8 cellular contexts compared by ENCODE assay signal in the genomic region with DNA sequence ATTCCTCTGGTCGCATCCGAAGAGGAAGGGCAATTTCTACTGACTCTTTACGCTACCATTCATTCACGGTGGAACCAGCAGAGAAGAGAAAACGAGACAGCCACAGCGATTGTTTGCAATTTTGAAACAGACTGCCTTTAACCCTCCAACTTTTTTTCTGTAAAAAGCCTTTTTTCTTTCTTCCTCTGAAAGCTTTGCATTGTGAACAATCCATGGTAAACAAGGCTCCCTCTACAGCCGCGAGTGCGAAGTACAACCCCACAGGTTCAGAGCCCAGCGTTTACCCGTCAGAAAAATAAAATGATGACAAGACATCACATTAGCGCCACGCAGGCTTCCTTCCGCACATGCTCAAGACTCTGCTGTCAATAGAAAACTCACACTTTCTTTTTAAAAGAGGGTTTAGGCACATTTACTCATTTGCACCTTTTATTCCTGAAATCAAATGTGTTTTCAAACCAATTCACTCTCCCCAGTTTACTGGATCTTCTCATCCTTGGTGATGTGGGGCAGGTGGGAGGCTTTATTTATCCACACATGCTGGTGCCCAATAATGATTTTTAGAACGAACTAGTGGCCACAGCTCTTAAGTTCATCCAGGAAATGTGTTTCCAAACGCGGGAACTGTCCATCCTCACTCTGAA.
DNase-seq lines count a peak whose midpoint lies in the region; ATAC-seq and FAIRE-seq lines count a peak whose summit lies in the region.

No MANE protein-coding gene starts in this region.

- CTCF ChIA-PET in activated CD8-positive, alpha-beta memory T cell treated with anti-CD3 and anti-CD28 coated beads, Interleukin-2, amount 10 ng/mL, durations not matched to agents 7 days and 5 days (lab: Charles Lee): interaction anchor here (0.6 to 2.3 kb wide), 18 partner anchors 10 to 236 kb away, joined by 3 to 14 read pairs (median 3); partner anchors contain the start of gene C20orf203

- no peaks in the 10 kb centered on the region for H3K27me3 Mint-ChIP-seq in activated CD8-positive, alpha-beta memory T cell treated with anti-CD3 and anti-CD28 coated beads, Interleukin-2, amount 10 ng/mL, durations not matched to agents 7 days and 5 days

- H3K4me1 ChIP-seq in HUES48 (ENCODE audit: control insufficient read depth, insufficient read depth, low read length) (peaks cover 20% of the 10 kb centered on the region), NT2/D1 (ENCODE audit: insufficient read depth, insufficient read length) (peaks cover 8% of the 10 kb centered on the region)

- no peaks in the 10 kb centered on the region for H3K36me3 Mint-ChIP-seq in activated CD8-positive, alpha-beta memory T cell treated with anti-CD3 and anti-CD28 coated beads, Interleukin-2, amount 10 ng/mL, durations not matched to agents 7 days and 5 days

- peak overlapping the region; percentile 78 for H3K4me3 Mint-ChIP-seq in activated CD8-positive, alpha-beta memory T cell treated with anti-CD3 and anti-CD28 coated beads, Interleukin-2, amount 10 ng/mL, durations not matched to agents 7 days and 5 days

- ATAC-seq in GM18502 (IDR thresholded peaks at IDR 0.05; ENCODE audit: poor library complexity, unreplicated experiment): peak; percentile 77
- ATAC-seq in activated CD8-positive, alpha-beta memory T cell treated with anti-CD3 and anti-CD28 coated beads, Interleukin-2, amount 10 ng/mL, durations not matched to agents 7 days and 5 days: peak; percentile 85

- peak overlapping the region; percentile 75 for H3K27ac Mint-ChIP-seq in activated CD8-positive, alpha-beta memory T cell treated with anti-CD3 and anti-CD28 coated beads, Interleukin-2, amount 10 ng/mL, durations not matched to agents 7 days and 5 days

- H3K27ac ChIP-seq in HUES48 (ENCODE audit: low read depth, low read length): peak overlapping the region; percentile 42

- FAIRE-seq in endometrium (lab: Jason Lieb, UNC): peak; percentile 80

- no peaks in the 10 kb centered on the region for H3K9me3 Mint-ChIP-seq in activated CD8-positive, alpha-beta memory T cell treated with anti-CD3 and anti-CD28 coated beads, Interleukin-2, amount 10 ng/mL, durations not matched to agents 7 days and 5 days (ENCODE audit: low read depth)

- H3K27me3 ChIP-seq in HUES48 (ENCODE audit: control insufficient read depth, insufficient read depth, low read length) (no peaks in the 10 kb centered on the region; the same call in 1 of the 2 replicates), NT2/D1 (ENCODE audit: insufficient read depth, insufficient read length) (no peaks in the 10 kb centered on the region)

- H3K4me1 Mint-ChIP-seq in activated CD8-positive, alpha-beta memory T cell treated with anti-CD3 and anti-CD28 coated beads, Interleukin-2, amount 10 ng/mL, durations not matched to agents 7 days and 5 days: peaks cover 16% of the 10 kb centered on the region

- H3K4me3 ChIP-seq in HUES48 (ENCODE audit: low read depth, low read length) (peak overlapping the region; percentile 66), NT2/D1 (ENCODE audit: insufficient read length, low read depth) (peak overlapping the region; percentile 55)

- H3K9ac ChIP-seq in HUES48 (ENCODE audit: low read depth, low read length) (no peak overlapping the region), NT2/D1 (ENCODE audit: insufficient read length, low read depth) (peak overlapping the region; percentile 85)

- H3K9me3 ChIP-seq in HUES48 (ENCODE audit: control insufficient read depth, insufficient read depth, low read length) (no peaks in the 10 kb centered on the region), NT2/D1 (ENCODE audit: insufficient read depth, low read length) (peaks cover 4% of the 10 kb centered on the region; the same call in 1 of the 2 replicates)

- peak; percentile 40 for DNase-seq in 8988T
- no peak for DNase-seq in NT2/D1 (ENCODE audit: low read depth, low spot score)
- peak; percentile 91 for DNase-seq in activated CD8-positive, alpha-beta memory T cell treated with anti-CD3 and anti-CD28 coated beads, Interleukin-2, amount 10 ng/mL, durations not matched to agents 7 days and 5 days
- peak; percentile 84 for DNase-seq in middle frontal gyrus (ENCODE audit: extremely low spot score, low spot score)
- peak; percentile 58 to 67 for DNase-seq in stimulated activated CD8-positive, alpha-beta memory T cell treated with anti-CD3 and anti-CD28 coated beads, Interleukin-2, amount 100 ng/mL, for 1 hour (ENCODE audit: low read depth in 2 of 2)

- no peaks in the 10 kb centered on the region for H3K36me3 ChIP-seq in HUES48 (ENCODE audit: control insufficient read depth, insufficient read depth, low read length)
- H3K36me3 ChIP-seq in NT2/D1 (ENCODE audit: insufficient read depth, insufficient read length, low read length): peaks cover 3% of the 10 kb centered on the region
